In the genomic region with DNA sequence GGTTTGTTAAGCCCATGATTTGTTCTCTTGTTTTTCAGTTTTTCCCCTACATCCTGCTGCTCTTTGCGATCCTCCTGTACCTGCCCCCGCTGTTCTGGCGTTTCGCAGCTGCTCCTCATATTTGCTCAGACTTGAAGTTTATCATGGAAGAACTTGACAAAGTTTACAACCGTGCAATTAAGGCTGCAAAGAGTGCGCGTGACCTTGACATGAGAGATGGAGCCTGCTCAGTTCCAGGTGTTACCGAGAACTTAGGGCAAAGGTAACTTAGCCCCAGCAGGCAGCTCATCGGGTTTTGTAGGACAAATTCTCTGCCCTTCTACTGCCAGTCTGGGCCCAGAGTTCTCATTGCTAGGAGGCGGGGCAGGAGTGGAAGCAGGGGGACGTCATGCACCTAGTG, we compare ENCODE assay signal across 15 cellular contexts. TPM values are rescaled to one million over a fixed set of nuclear protein-coding genes. Genes with fewer than 3 reads are reported as not detected.
DNase-seq lines count a peak whose midpoint lies in the region; ATAC-seq and TF ChIP-seq lines count a peak whose summit lies in the region.
"Had no signal": no experiment of that assay in that cellular context is flagged by ENCODE, and none has a peak within 500 bp of the region (broad histone marks: within the 10 kb centered on the region; RNA-seq: fewer than 3 reads in every experiment).

No MANE protein-coding gene starts in this region.

- no peaks in the 10 kb centered on the region for H3K27me3 Mint-ChIP-seq in activated CD8-positive, alpha-beta T cell treated with anti-CD3 and anti-CD28 coated beads for 36 hours
- H3K27me3 Mint-ChIP-seq: CD4-positive, alpha-beta T cell; IgD-negative memory B cell had no signal

- H3K27ac ChIP-seq in Peyer's patch (no peak overlapping the region), esophagus muscularis mucosa (replicated peaks in 1 of 4) (no peak overlapping the region)
- H3K27ac ChIP-seq: C4-2B had no signal

- no peak for TF ChIP-seq POLR2A in Peyer's patch (IDR thresholded peaks at IDR 0.05)
- no peak for TF ChIP-seq POLR2A in esophagus muscularis mucosa (IDR thresholded peaks at IDR 0.05; ENCODE audit: low read depth)

- intact Hi-C loops in esophagus muscularis mucosa (cut with DNase I): no loop called here
- intact Hi-C loops in mucosa of descending colon (cut with DNase I, micrococcal nuclease): no loop called here
- intact Hi-C loops in activated CD8-positive, alpha-beta T cell treated with anti-CD3 and anti-CD28 coated beads for 36 hours (cut with micrococcal nuclease): no loop called here

- TF ChIP-seq EP300 in esophagus muscularis mucosa (IDR thresholded peaks at IDR 0.05): no peak

- ATAC-seq in mucosa of descending colon: peak; percentile 90
- ATAC-seq in activated CD8-positive, alpha-beta T cell treated with anti-CD3 and anti-CD28 coated beads for 36 hours: no peak
- ATAC-seq in stimulated activated effector memory CD8-positive, alpha-beta T cell treated with anti-CD3 and anti-CD28 coated beads, Interleukin-12 subunit alpha, Interleukin-12 subunit beta, amount 100 ng/mL, for 72 hours: no peak
- ATAC-seq: HepG2 had no signal

- 95% methylated on average over 11 of the region's 11 CpGs for WGBS in esophagus muscularis mucosa

- H3K9me3 ChIP-seq in Peyer's patch: no peaks in the 10 kb centered on the region
- no peaks in the 10 kb centered on the region for H3K9me3 ChIP-seq in esophagus muscularis mucosa
- no peaks in the 10 kb centered on the region for H3K9me3 ChIP-seq in mucosa of descending colon

- TF ChIP-seq CTCF in Peyer's patch (IDR thresholded peaks at IDR 0.05): no peak
- no peak for TF ChIP-seq CTCF in esophagus muscularis mucosa (IDR thresholded peaks at IDR 0.05)
- TF ChIP-seq CTCF in mucosa of descending colon (IDR thresholded peaks at IDR 0.05): no peak
- no peak for TF ChIP-seq CTCF in activated CD8-positive, alpha-beta T cell treated with anti-CD3 and anti-CD28 coated beads for 36 hours (IDR thresholded peaks at IDR 0.05)

- POLR2A ChIA-PET in activated CD8-positive, alpha-beta T cell treated with anti-CD3 and anti-CD28 coated beads for 36 hours (lab: Charles Lee): no interaction called here

- H3K4me1 Mint-ChIP-seq in activated CD8-positive, alpha-beta T cell treated with anti-CD3 and anti-CD28 coated beads for 36 hours (ENCODE audit: low read depth): no peaks in the 10 kb centered on the region
- H3K4me1 Mint-ChIP-seq in stimulated activated effector memory CD8-positive, alpha-beta T cell treated with anti-CD3 and anti-CD28 coated beads, Interleukin-12 subunit alpha, Interleukin-12 subunit beta, amount 100 ng/mL, for 72 hours: peaks cover 5% of the 10 kb centered on the region

- peak in 2 of 3 donors; percentile 60 to 61 for DNase-seq in Peyer's patch
- peak; percentile 24 for DNase-seq in esophagus muscularis mucosa (ENCODE audit: extremely low spot score)
- peak in 2 of 3 donors; percentile 59 to 70 for DNase-seq in mucosa of descending colon
- DNase-seq in activated CD8-positive, alpha-beta T cell treated with anti-CD3 and anti-CD28 coated beads for 36 hours: no peak
- no peak for DNase-seq in COLO829 (ENCODE audit: low spot score)
- no peak for DNase-seq in stimulated activated effector memory CD8-positive, alpha-beta T cell treated with anti-CD3 and anti-CD28 coated beads, Interleukin-12 subunit alpha, Interleukin-12 subunit beta, amount 100 ng/mL, for 72 hours (ENCODE audit: low spot score in 2 of 2)
- DNase-seq: ACHN; CD4-positive, alpha-beta T cell; DMS153; DMS79; GDM1; H9 had no signal

- peaks cover 0 to 7% (median 0%) of the 10 kb centered on the region in 4 donors for H3K4me1 ChIP-seq in Peyer's patch
- H3K4me1 ChIP-seq in esophagus muscularis mucosa: peaks cover 0 to 22% (median 13%) of the 10 kb centered on the region in 4 donors
- no peaks in the 10 kb centered on the region for H3K4me1 ChIP-seq in mucosa of descending colon (ENCODE audit: low read depth)

- no peaks in the 10 kb centered on the region for H3K9me3 Mint-ChIP-seq in activated CD8-positive, alpha-beta T cell treated with anti-CD3 and anti-CD28 coated beads for 36 hours
- no peaks in the 10 kb centered on the region for H3K9me3 Mint-ChIP-seq in stimulated activated effector memory CD8-positive, alpha-beta T cell treated with anti-CD3 and anti-CD28 coated beads, Interleukin-12 subunit alpha, Interleukin-12 subunit beta, amount 100 ng/mL, for 72 hours
- H3K9me3 Mint-ChIP-seq: CD4-positive, alpha-beta T cell; H9 had no signal

- CTCF ChIA-PET in activated CD8-positive, alpha-beta T cell treated with anti-CD3 and anti-CD28 coated beads for 36 hours (lab: Charles Lee): no interaction called here

- no peak overlapping the region for H3K27ac Mint-ChIP-seq in activated CD8-positive, alpha-beta T cell treated with anti-CD3 and anti-CD28 coated beads for 36 hours
- H3K27ac Mint-ChIP-seq in stimulated activated effector memory CD8-positive, alpha-beta T cell treated with anti-CD3 and anti-CD28 coated beads, Interleukin-12 subunit alpha, Interleukin-12 subunit beta, amount 100 ng/mL, for 72 hours: no peak overlapping the region
- H3K27ac Mint-ChIP-seq: CD4-positive, alpha-beta T cell; IgD-negative memory B cell had no signal

- peaks cover 39% of the 10 kb centered on the region for H3K36me3 Mint-ChIP-seq in activated CD8-positive, alpha-beta T cell treated with anti-CD3 and anti-CD28 coated beads for 36 hours (ENCODE audit: low read depth)
- H3K36me3 Mint-ChIP-seq in stimulated activated effector memory CD8-positive, alpha-beta T cell treated with anti-CD3 and anti-CD28 coated beads, Interleukin-12 subunit alpha, Interleukin-12 subunit beta, amount 100 ng/mL, for 72 hours: peaks cover 42% of the 10 kb centered on the region

- H3K27me3 ChIP-seq in Peyer's patch (no peaks in the 10 kb centered on the region), esophagus muscularis mucosa (no peaks in the 10 kb centered on the region)

- H3K4me3 ChIP-seq in Peyer's patch: no peak overlapping the region
- no peak overlapping the region for H3K4me3 ChIP-seq in esophagus muscularis mucosa
- H3K4me3 ChIP-seq in mucosa of descending colon: no peak overlapping the region

- H3K36me3 ChIP-seq in Peyer's patch (peaks cover 0 to 22% (median 3%) of the 10 kb centered on the region in 3 donors), esophagus muscularis mucosa (peaks cover 16 to 43% (median 26%) of the 10 kb centered on the region in 4 donors), mucosa of descending colon (ENCODE audit: low read depth) (no peaks in the 10 kb centered on the region)

- H3K4me3 Mint-ChIP-seq in activated CD8-positive, alpha-beta T cell treated with anti-CD3 and anti-CD28 coated beads for 36 hours: no peak overlapping the region
- H3K4me3 Mint-ChIP-seq in stimulated activated effector memory CD8-positive, alpha-beta T cell treated with anti-CD3 and anti-CD28 coated beads, Interleukin-12 subunit alpha, Interleukin-12 subunit beta, amount 100 ng/mL, for 72 hours: no peak overlapping the region
- H3K4me3 Mint-ChIP-seq: CD4-positive, alpha-beta T cell; H9; IgD-negative memory B cell had no signal

RNA-seq across cellular contexts. Expression of gene PANX1, which starts 49.7 kb away (rescaled TPM):
- total RNA-seq in Peyer's patch (10 to 100 TPM in 1 of 4 donors, 1 to 10 TPM in 3; 5.8 to 10.9 (median 8.6) TPM), esophagus muscularis mucosa (10 to 100 TPM; 25.7 to 35.6 (median 29.7) TPM), mucosa of descending colon (10 to 100 TPM in 1 of 3 donors, 1 to 10 TPM in 2; 7.5 to 19.2 (median 9.0) TPM)
- 10 to 100 TPM; 10.8 to 11.4 TPM for total RNA-seq in activated CD8-positive, alpha-beta T cell treated with anti-CD3 and anti-CD28 coated beads for 36 hours

Comparison
In these comparisons a context has a peak if more than half of its experiments do, and no peak if none do; other contexts are left out.
1. DNase-seq: peak in Peyer's patch (2 of 3), esophagus muscularis mucosa (single experiment) and mucosa of descending colon (2 of 3); none in activated CD8-positive, alpha-beta T cell treated with anti-CD3 and anti-CD28 coated beads for 36 hours (single experiment), COLO829 (single experiment) and stimulated activated effector memory CD8-positive, alpha-beta T cell treated with anti-CD3 and anti-CD28 coated beads, Interleukin-12 subunit alpha, Interleukin-12 subunit beta, amount 100 ng/mL, for 72 hours (0 of 2).